ENCODE assay signal across 23 cellular contexts in genomic region chr2:240822280-240822847, GRCh38. TPM values are rescaled to one million over a fixed set of nuclear protein-coding genes. Genes with fewer than 3 reads are reported as not detected.
DNase-seq lines count a peak whose midpoint lies in the region; ATAC-seq and TF ChIP-seq lines count a peak whose summit lies in the region.
"Had no signal": no experiment of that assay in that cellular context is flagged by ENCODE, and none has a peak within 500 bp of the region (broad histone marks: within the 10 kb centered on the region; RNA-seq: fewer than 3 reads in every experiment).

No MANE protein-coding gene starts in this region.

- H3K27me3 Mint-ChIP-seq in GM23338 (ENCODE audit: insufficient read depth, low read depth, poor library complexity) = peaks cover 13% of the 10 kb centered on the region
- peaks cover 55% of the 10 kb centered on the region for H3K27me3 Mint-ChIP-seq in activated T-helper 17 cell treated with anti-CD3 and anti-CD28 coated beads, Interleukin-2, amount 50 U/mL, for 72 hours

- H3K36me3 ChIP-seq in BE2C (no peaks in the 10 kb centered on the region), GM23338 (ENCODE audit: insufficient read depth) (no peaks in the 10 kb centered on the region)
- H3K36me3 ChIP-seq: colonic mucosa, heart left ventricle had no signal

- 0 out of 2 replicates have a peak, but pooled peaks cover 5% of the 10 kb centered on the region for H4K20me1 ChIP-seq in GM23338 (replicated peaks; ENCODE audit: insufficient read depth)

- H3K9me3 ChIP-seq in BE2C = no peaks in the 10 kb centered on the region
- H3K9me3 ChIP-seq: colonic mucosa, testis had no signal

- no peak overlapping the region for H3K27ac ChIP-seq in GM23338 (ENCODE audit: low read depth)
- H3K27ac ChIP-seq: colonic mucosa, heart left ventricle, HL-60, PC-9, SK-N-MC, testis had no signal

- 0 out of 2 replicates have a peak, but pooled peaks cover 3% of the 10 kb centered on the region for H3F3A ChIP-seq in GM23338 (replicated peaks; ENCODE audit: low read depth)

- peak overlapping the region; percentile 53; the same call in 2 of the 3 replicates for H3K4me3 Mint-ChIP-seq in GM23338
- H3K4me3 Mint-ChIP-seq in activated T-helper 17 cell treated with anti-CD3 and anti-CD28 coated beads, Interleukin-2, amount 50 U/mL, for 72 hours = peak overlapping the region; percentile 59

- H3K4me3 ChIP-seq in BE2C (ENCODE audit: low read depth, low read length) (no peak overlapping the region), GM23338 (no peak overlapping the region)
- H3K4me3 ChIP-seq: colonic mucosa, heart left ventricle, PC-9, SK-N-MC, testis had no signal

- H3K9me2 ChIP-seq in GM23338 (ENCODE audit: insufficient read depth) = no peaks in the 10 kb centered on the region

- H3K27me3 ChIP-seq in BE2C (peaks cover 15% of the 10 kb centered on the region), GM23338 (ENCODE audit: insufficient read depth) (peaks cover 33% of the 10 kb centered on the region)
- H3K27me3 ChIP-seq: testis had no signal

- peaks cover 22% of the 10 kb centered on the region for H3K4me1 Mint-ChIP-seq in GM23338
- H3K4me1 Mint-ChIP-seq in activated T-helper 17 cell treated with anti-CD3 and anti-CD28 coated beads, Interleukin-2, amount 50 U/mL, for 72 hours = no peaks in the 10 kb centered on the region

- no peaks in the 10 kb centered on the region for H3K4me1 ChIP-seq in BE2C
- H3K4me1 ChIP-seq in GM23338 (ENCODE audit: insufficient read depth) = peaks cover 14% of the 10 kb centered on the region; the same call in 1 of the 2 replicates
- H3K4me1 ChIP-seq: colonic mucosa had no signal

- peaks cover 6% of the 10 kb centered on the region; the same call in 2 of the 3 replicates for H3K9me3 Mint-ChIP-seq in GM23338
- no peaks in the 10 kb centered on the region for H3K9me3 Mint-ChIP-seq in activated T-helper 17 cell treated with anti-CD3 and anti-CD28 coated beads, Interleukin-2, amount 50 U/mL, for 72 hours

- no peak for TF ChIP-seq CTCF in BE2C (IDR thresholded peaks at IDR 0.05; ENCODE audit: low read depth, low read length)
- TF ChIP-seq CTCF in GM23338 (conservative IDR thresholded peaks at IDR 0.05; ENCODE audit: low read depth in 2 of 2) = no peak; a peak in 1 of 4 replicates

- no peak overlapping the region for H2AFZ ChIP-seq in GM23338
- H2AFZ ChIP-seq: PC-9 had no signal

- H3K27ac Mint-ChIP-seq in GM23338 = no peak overlapping the region
- H3K27ac Mint-ChIP-seq in activated T-helper 17 cell treated with anti-CD3 and anti-CD28 coated beads, Interleukin-2, amount 50 U/mL, for 72 hours = no peak overlapping the region

- H3K4me2 ChIP-seq in GM23338 = no peak overlapping the region
- H3K4me2 ChIP-seq: PC-9 had no signal

- peaks cover 18% of the 10 kb centered on the region for H3K79me2 ChIP-seq in GM23338 (replicated peaks; ENCODE audit: insufficient read depth)

- ATAC-seq in GM23338 (no peak), GM18511 (IDR thresholded peaks at IDR 0.05; ENCODE audit: unreplicated experiment) (no peak)
- ATAC-seq in activated T-helper 17 cell treated with anti-CD3 and anti-CD28 coated beads, Interleukin-2, amount 50 U/mL, for 72 hours (replicated peaks) = no peak
- ATAC-seq: heart left ventricle had no signal

- peak; percentile 41 for DNase-seq in BE2C
- DNase-seq in GM23338 (ENCODE audit: low spot score) = no peak
- peak; percentile 66 for DNase-seq in NCI-H2171 treated with DMSO at 0.1 percent for 48 hours (lab: John Stamatoyannopoulos, UW)
- DNase-seq in activated CD4-positive, alpha-beta T cell treated with anti-CD3 and anti-CD28 coated beads for 48 hours = no peak
- DNase-seq in globus pallidus (ENCODE audit: low spot score) = no peak
- no peak for DNase-seq in activated gamma-delta T cell treated with Interleukin-2 at 50 U/mL for 16 hours
- DNase-seq: activated effector memory CD4-positive, alpha-beta T cell treated with anti-CD3 and anti-CD28 coated beads, Interleukin-2, amount 50 U/mL, for 16 hours; colonic mucosa; DMS79; heart left ventricle; KG1; kidney; nucleus accumbens; PC-9; stimulated activated CD4-positive, alpha-beta T cell treated with anti-CD3 and anti-CD28 coated beads, Interleukin-2, amount 100 ng/mL, for 48 hours had no signal

- peaks cover 9% of the 10 kb centered on the region for H3K36me3 Mint-ChIP-seq in GM23338 (ENCODE audit: low read depth)
- no peaks in the 10 kb centered on the region for H3K36me3 Mint-ChIP-seq in activated T-helper 17 cell treated with anti-CD3 and anti-CD28 coated beads, Interleukin-2, amount 50 U/mL, for 72 hours (ENCODE audit: low read depth)

TF ChIP-seq in GM23338, 12 proteins besides CTCF, POLR2A, EP300 and RAD21 (continues in another document):
- no peak for TF ChIP-seq NANOG (IDR thresholded peaks at IDR 0.05; ENCODE audit: borderline replicate concordance)
- TF ChIP-seq, protein P1, sequence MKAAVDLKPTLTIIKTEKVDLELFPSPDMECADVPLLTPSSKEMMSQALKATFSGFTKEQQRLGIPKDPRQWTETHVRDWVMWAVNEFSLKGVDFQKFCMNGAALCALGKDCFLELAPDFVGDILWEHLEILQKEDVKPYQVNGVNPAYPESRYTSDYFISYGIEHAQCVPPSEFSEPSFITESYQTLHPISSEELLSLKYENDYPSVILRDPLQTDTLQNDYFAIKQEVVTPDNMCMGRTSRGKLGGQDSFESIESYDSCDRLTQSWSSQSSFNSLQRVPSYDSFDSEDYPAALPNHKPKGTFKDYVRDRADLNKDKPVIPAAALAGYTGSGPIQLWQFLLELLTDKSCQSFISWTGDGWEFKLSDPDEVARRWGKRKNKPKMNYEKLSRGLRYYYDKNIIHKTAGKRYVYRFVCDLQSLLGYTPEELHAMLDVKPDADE (IDR thresholded peaks at IDR 0.05) = no peak
- TF ChIP-seq REST (IDR thresholded peaks at IDR 0.05; ENCODE audit: unreplicated experiment) = no peak
- TF ChIP-seq STAT1 (IDR thresholded peaks at IDR 0.05; ENCODE audit: unreplicated experiment) = no peak

RNA-seq across cellular contexts. Expression of gene KIF1A, which starts 2.3 kb away (rescaled TPM):
- polyA plus RNA-seq in BE2C (2012; ENCODE audit: insufficient read depth, insufficient read length, low read depth) = 158 TPM
- total RNA-seq in GM23338 (2014; rRNA removed; shearing (Covaris generic)) = 183 and 214 TPM in 2 replicates
- 158 and 169 TPM in 2 replicates for polyA plus RNA-seq in GM23338 (2016; fragmentation: Nextera tagmentation; extraction: Ambion mirVana)
- total RNA-seq in activated T-helper 17 cell treated with anti-CD3 and anti-CD28 coated beads, Interleukin-2, amount 50 U/mL, for 72 hours = 1 to 10 TPM in 1 of 2 donors, under 1 TPM in 1; 0.37 to 1.1 TPM
- total RNA-seq: mesenteric fat pad, PC-9 had no signal

RNA-seq across cellular contexts. Expression of gene AGXT, which starts 46.3 kb away (rescaled TPM):
- polyA plus RNA-seq in BE2C (2012; ENCODE audit: insufficient read depth, insufficient read length, low read depth) = not detected
- total RNA-seq in GM23338 (2014; rRNA removed; shearing (Covaris generic)) = not detected in 2 replicates
- polyA plus RNA-seq in GM23338 (2016; fragmentation: Nextera tagmentation; extraction: Ambion mirVana) = not detected in 2 replicates
- total RNA-seq in activated T-helper 17 cell treated with anti-CD3 and anti-CD28 coated beads, Interleukin-2, amount 50 U/mL, for 72 hours = not detected
- total RNA-seq: epithelial cell of proximal tubule, heart left ventricle, PC-9 had no signal
- polyA plus RNA-seq: BJ had no signal

Comparison
In these comparisons a context has a peak if more than half of its experiments do, and no peak if none do; other contexts are left out.
1. DNase-seq: peak in BE2C (single experiment) and NCI-H2171 treated with DMSO at 0.1 percent for 48 hours (single experiment); none in GM23338 (single experiment), activated CD4-positive, alpha-beta T cell treated with anti-CD3 and anti-CD28 coated beads for 48 hours (single experiment), globus pallidus (single experiment) and activated gamma-delta T cell treated with Interleukin-2 at 50 U/mL for 16 hours (single experiment).
2. RNA of gene KIF1A, which starts 2.3 kb away (total RNA-seq): 183 to 214 TPM in GM23338; 0.37 to 1.1 TPM in activated T-helper 17 cell treated with anti-CD3 and anti-CD28 coated beads, Interleukin-2, amount 50 U/mL, for 72 hours; every median in the first group is over 10 times any median in the second.